In the genomic region with DNA sequence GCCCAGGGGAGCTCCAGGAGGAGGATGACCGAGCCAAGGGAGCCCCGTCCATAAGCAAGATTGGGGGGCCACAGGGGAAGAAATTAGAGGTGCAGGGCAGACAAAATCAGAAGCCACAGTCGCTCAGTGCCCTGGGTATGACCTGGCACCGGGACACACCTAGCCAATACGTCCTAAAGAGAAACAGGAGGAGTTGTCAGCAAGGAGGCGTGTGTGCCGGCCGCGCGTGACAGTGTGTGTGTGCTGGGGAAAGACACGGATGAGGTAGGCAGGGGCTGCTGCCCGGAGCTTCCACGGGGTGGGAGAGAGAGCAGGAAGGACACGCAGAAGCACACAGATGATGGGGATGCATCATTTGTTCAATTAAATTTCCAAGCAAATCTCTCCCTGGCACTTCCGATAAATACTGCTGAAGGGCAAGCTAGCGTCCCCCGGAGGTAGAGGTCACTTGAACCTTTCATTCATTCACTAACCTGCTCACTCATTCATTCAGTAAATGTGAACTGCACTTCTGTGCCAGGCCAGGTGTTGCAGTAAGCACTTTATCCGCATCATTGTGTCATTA, we compare ENCODE assay signal across 5 cellular contexts.
"Had no signal": no experiment of that assay in that cellular context is flagged by ENCODE, and none has a peak within 500 bp of the region (broad histone marks: within the 10 kb centered on the region; RNA-seq: fewer than 3 reads in every experiment).

No MANE protein-coding gene starts in this region.

- FAIRE-seq: pancreas, TTC549 had no signal

- DNase-seq: activated B cell treated with CpG ODN at 0.5 μM for 24 hours had no signal

- H3K27me3 ChIP-seq: pancreas, tibial artery, vagina had no signal

- H3K27ac ChIP-seq: pancreas, tibial artery, vagina had no signal

- H3K4me1 ChIP-seq: pancreas had no signal

- H3K36me3 ChIP-seq: pancreas, tibial artery, vagina had no signal

- H3K9me3 ChIP-seq: pancreas, tibial artery, vagina had no signal

- H3K4me3 ChIP-seq: pancreas, tibial artery, vagina had no signal
